In genomic region chr10:132186488-132187413, GRCh38 we compare ENCODE assay signal across 8 cellular contexts. TPM values are rescaled to one million over a fixed set of nuclear protein-coding genes. Genes with fewer than 3 reads are reported as not detected.
DNase-seq lines count a peak whose midpoint lies in the region; ATAC-seq and TF ChIP-seq lines count a peak whose summit lies in the region.

Gene DPYSL4 (plus strand): TSS chr10:132186948. CDS start chr10:132187064, 116 bp downstream.

- CTCF ChIA-PET in activated B cell treated with CpG ODN at 0.5 μM for 24 hours (lab: Charles Lee), result no interaction called here

- peaks cover 3% of the 10 kb centered on the region for H3K9me3 Mint-ChIP-seq in activated B cell treated with CpG ODN at 0.5 μM for 24 hours
- H3K9me3 Mint-ChIP-seq in nephron progenitor cell, result no peaks in the 10 kb centered on the region

- H3K27me3 Mint-ChIP-seq in activated B cell treated with CpG ODN at 0.5 μM for 24 hours, result peaks cover 44% of the 10 kb centered on the region
- H3K27me3 Mint-ChIP-seq in nephron progenitor cell (ENCODE audit: low read depth, poor library complexity), result peaks cover 78% of the 10 kb centered on the region

- TF ChIP-seq EP300 in esophagus muscularis mucosa (IDR thresholded peaks at IDR 0.05), result no peak

- H3K9me3 ChIP-seq in esophagus muscularis mucosa, result no peaks in the 10 kb centered on the region

- H3K36me3 Mint-ChIP-seq in activated B cell treated with CpG ODN at 0.5 μM for 24 hours (ENCODE audit: low read depth), result no peaks in the 10 kb centered on the region
- peaks cover 22% of the 10 kb centered on the region for H3K36me3 Mint-ChIP-seq in nephron progenitor cell (ENCODE audit: low read depth)

- TF ChIP-seq CTCF in activated B cell treated with CpG ODN at 0.5 μM for 24 hours (IDR thresholded peaks at IDR 0.05) (no peak), esophagus muscularis mucosa (IDR thresholded peaks at IDR 0.05) (no peak), nephron progenitor cell (IDR thresholded peaks at IDR 0.05) (no peak)

- H3K4me3 Mint-ChIP-seq in activated B cell treated with CpG ODN at 0.5 μM for 24 hours, result peak within 1 kb of the TSS; percentile 57
- H3K4me3 Mint-ChIP-seq in nephron progenitor cell, result peak within 1 kb of the TSS; percentile 82

- H3K27ac ChIP-seq in esophagus muscularis mucosa (replicated peaks in 1 of 4), result no peak within 1 kb of the TSS

- TF ChIP-seq POLR2A in esophagus muscularis mucosa (IDR thresholded peaks at IDR 0.05; ENCODE audit: low read depth), result no peak

- peaks cover 21 to 34% (median 30%) of the 10 kb centered on the region in 4 donors for H3K4me1 ChIP-seq in esophagus muscularis mucosa

- H3K36me3 ChIP-seq in esophagus muscularis mucosa, result no peaks in the 10 kb centered on the region

- H3K27ac Mint-ChIP-seq in activated B cell treated with CpG ODN at 0.5 μM for 24 hours (no peak within 1 kb of the TSS), nephron progenitor cell (no peak within 1 kb of the TSS)

- 1% methylated on average over 14 of the region's 106 CpGs for WGBS in esophagus muscularis mucosa

- ATAC-seq in activated B cell treated with CpG ODN at 0.5 μM for 24 hours (ENCODE audit: low read depth), result peak; percentile 67
- ATAC-seq in GM18858 (IDR thresholded peaks at IDR 0.05; ENCODE audit: unreplicated experiment), result no peak

- H3K27me3 ChIP-seq in esophagus muscularis mucosa, result peaks cover 9 to 70% (median 33%) of the 10 kb centered on the region in 4 donors

- H3K4me1 Mint-ChIP-seq in activated B cell treated with CpG ODN at 0.5 μM for 24 hours (peaks cover 12% of the 10 kb centered on the region), nephron progenitor cell (peaks cover 21% of the 10 kb centered on the region)

- peak; percentile 54 for DNase-seq in NCI-H748 (lab: John Stamatoyannopoulos, UW; ENCODE audit: unreplicated experiment)
- DNase-seq in NCI-H748 treated with DMSO at 0.1 percent for 48 hours (lab: John Stamatoyannopoulos, UW), result no peak
- no peak for DNase-seq in activated B cell treated with CpG ODN at 0.5 μM for 24 hours
- no peak for DNase-seq in esophagus muscularis mucosa (ENCODE audit: extremely low spot score)
- peak; percentile 60 for DNase-seq in nephron progenitor cell
- no peak for DNase-seq in mucosa of gallbladder (ENCODE audit: low spot score)
- DNase-seq in NOMO-1 treated with dmso at 0.1 percent for 144 hours (lab: John Stamatoyannopoulos, UW; ENCODE audit: unreplicated experiment), result no peak

- POLR2A ChIA-PET in activated B cell treated with CpG ODN at 0.5 μM for 24 hours (lab: Charles Lee), result no interaction called here

- intact Hi-C loops in activated B cell treated with CpG ODN at 0.5 μM for 24 hours (cut with micrococcal nuclease), result loop anchor here (2.0 kb wide), 1 partner anchor 122 kb away; no protein-coding TSS in a partner anchor
- intact Hi-C loops in esophagus muscularis mucosa (cut with DNase I), result no loop called here

- H3K4me3 ChIP-seq in esophagus muscularis mucosa, result peak within 1 kb of the TSS; percentile 42 to 60 (median 49)

RNA-seq across cellular contexts. Expression of gene DPYSL4, which starts in this region (rescaled TPM):
- total RNA-seq in activated B cell treated with CpG ODN at 0.5 μM for 24 hours (0.53 and 0.78 TPM in 2 replicates), esophagus muscularis mucosa (1 to 10 TPM in 3 of 4 donors, under 1 TPM in 1; 0.42 to 4.5 (median 1.9) TPM), mucosa of gallbladder (0.81 TPM)

Comparison
In these comparisons a context has a peak if more than half of its experiments do, and no peak if none do; other contexts are left out.
1. DNase-seq: peak in NCI-H748 (single experiment) and nephron progenitor cell (single experiment); none in NCI-H748 treated with DMSO at 0.1 percent for 48 hours (single experiment), activated B cell treated with CpG ODN at 0.5 μM for 24 hours (single experiment), esophagus muscularis mucosa (single experiment), mucosa of gallbladder (single experiment) and NOMO-1 treated with dmso at 0.1 percent for 144 hours (single experiment).
2. Peak in ATAC-seq in activated B cell treated with CpG ODN at 0.5 μM for 24 hours; RNA of the gene not detected or under 1 TPM.